ENCODE assay signal across 9 cellular contexts in the genomic region with DNA sequence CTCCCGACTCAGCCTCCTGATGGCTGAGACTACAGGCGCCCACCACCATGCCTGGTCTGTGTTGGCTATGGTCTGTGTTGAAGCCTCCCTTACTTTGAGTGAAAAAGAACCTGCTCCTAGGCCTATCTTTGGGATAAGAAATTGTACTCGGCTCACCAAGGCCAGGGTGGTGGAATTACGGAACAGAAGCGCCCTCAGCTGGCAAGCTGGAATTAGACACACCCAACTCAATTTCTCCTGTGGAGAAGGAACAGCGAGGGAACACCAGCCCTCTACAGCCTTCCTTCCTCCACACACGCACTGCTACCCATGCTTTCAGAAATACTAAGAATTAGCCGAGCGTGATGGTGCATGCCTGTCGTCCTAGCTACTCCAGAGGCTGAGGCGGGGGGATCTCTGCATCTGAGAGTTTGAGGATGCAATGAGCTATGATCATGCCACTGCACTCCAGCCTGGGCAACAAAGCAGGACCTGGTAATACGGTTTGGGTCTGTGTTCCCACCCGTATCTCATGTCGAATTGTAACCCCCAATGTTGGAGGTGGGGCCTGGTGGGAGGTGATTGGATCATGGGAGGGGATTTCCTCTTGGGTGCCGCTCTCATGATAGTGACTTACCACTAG. TPM values are rescaled to one million over a fixed set of nuclear protein-coding genes. Genes with fewer than 3 reads are reported as not detected.
A peak's percentile ranks its signal among the peaks of the same experiment; 100 is the strongest.
DNase-seq lines count a peak whose midpoint lies in the region; ATAC-seq, FAIRE-seq and TF ChIP-seq lines count a peak whose summit lies in the region.
"Had no signal": no experiment of that assay in that cellular context is flagged by ENCODE, and none has a peak within 500 bp of the region (broad histone marks: within the 10 kb centered on the region; RNA-seq: fewer than 3 reads in every experiment).

No MANE protein-coding gene starts in this region.

- POLR2A ChIA-PET in CD8-positive, alpha-beta memory T cell (lab: Charles Lee): no interaction called here

- no peaks in the 10 kb centered on the region for H3K4me1 Mint-ChIP-seq in CD8-positive, alpha-beta memory T cell
- H3K4me1 Mint-ChIP-seq: CD4-positive, CD25-positive, alpha-beta regulatory T cell had no signal

- H3K27me3 ChIP-seq in WERI-Rb-1 (ENCODE audit: insufficient read depth, low read depth, severe bottlenecking): no peaks in the 10 kb centered on the region
- H3K27me3 ChIP-seq in keratinocyte (ENCODE audit: control insufficient read depth, extremely low read depth, insufficient read depth, low read length): no peaks in the 10 kb centered on the region
- H3K27me3 ChIP-seq in CD8-positive, alpha-beta memory T cell (ENCODE audit: insufficient read depth, low read length, poor library complexity, severe bottlenecking): no peaks in the 10 kb centered on the region
- no peaks in the 10 kb centered on the region for H3K27me3 ChIP-seq in right atrium auricular region

- H4K20me1 ChIP-seq in keratinocyte (ENCODE audit: control insufficient read depth, extremely low read depth, insufficient read depth, low read length): no peaks in the 10 kb centered on the region

- no peaks in the 10 kb centered on the region for H3K79me2 ChIP-seq in keratinocyte (ENCODE audit: control insufficient read depth, insufficient read depth, low read length)

- no peak for ATAC-seq in GM19452 (IDR thresholded peaks at IDR 0.05; ENCODE audit: unreplicated experiment)

- H3K4me3 ChIP-seq in WERI-Rb-1 (ENCODE audit: low read depth, low read length): no peak overlapping the region
- H3K4me3 ChIP-seq in keratinocyte (ENCODE audit: control insufficient read depth in 2 of 3, extremely low read depth in 1 of 3, insufficient read depth in 2 of 3, low read depth in 1 of 3, low read length in 3 of 3): no peak overlapping the region
- no peak overlapping the region for H3K4me3 ChIP-seq in CD8-positive, alpha-beta memory T cell (ENCODE audit: low read length)
- no peak overlapping the region for H3K4me3 ChIP-seq in right atrium auricular region

- DNase-seq in NCI-H2081 (lab: John Stamatoyannopoulos, UW) (peak; percentile 8 to 18), NCI-H2081 treated with DMSO at 0.1 percent for 48 hours (lab: John Stamatoyannopoulos, UW) (no peak), LHCN-M2 (ENCODE audit: low read depth) (peak; percentile 11), WERI-Rb-1 (peak; percentile 71), keratinocyte (ENCODE audit: low read depth, low spot score) (no peak), right atrium auricular region (ENCODE audit: low spot score) (no peak)
- no peak for DNase-seq in CD8-positive, alpha-beta memory T cell
- DNase-seq: CD4-positive, CD25-positive, alpha-beta regulatory T cell had no signal

- H3K9ac ChIP-seq in keratinocyte (ENCODE audit: control insufficient read depth, extremely low read depth, insufficient read depth, low read length): no peak overlapping the region

- dilution Hi-C loops in keratinocyte (cut with MboI; ENCODE audit: extremely low pct_ligation_motif_present, low sequenced_read_pairs): loop anchor here (25.0 kb wide), 1 partner anchor 437 kb away; no protein-coding TSS in a partner anchor

- H3K9me1 ChIP-seq in keratinocyte (ENCODE audit: control insufficient read depth, extremely low read depth, insufficient read depth, low read length): no peaks in the 10 kb centered on the region

- H3K4me1 ChIP-seq in keratinocyte (ENCODE audit: control insufficient read depth, extremely low read depth, insufficient read depth, low read length): no peaks in the 10 kb centered on the region
- H3K4me1 ChIP-seq in CD8-positive, alpha-beta memory T cell (ENCODE audit: insufficient read depth, low read length): no peaks in the 10 kb centered on the region
- no peaks in the 10 kb centered on the region for H3K4me1 ChIP-seq in right atrium auricular region

- no peak overlapping the region for H3K4me3 Mint-ChIP-seq in CD8-positive, alpha-beta memory T cell
- H3K4me3 Mint-ChIP-seq: CD4-positive, CD25-positive, alpha-beta regulatory T cell had no signal

- H3K36me3 Mint-ChIP-seq in CD8-positive, alpha-beta memory T cell: no peaks in the 10 kb centered on the region
- H3K36me3 Mint-ChIP-seq: CD4-positive, CD25-positive, alpha-beta regulatory T cell had no signal

- H2AFZ ChIP-seq in keratinocyte (ENCODE audit: control insufficient read depth, low read length): no peak overlapping the region

- H3K27ac ChIP-seq in WERI-Rb-1: no peak overlapping the region
- H3K27ac ChIP-seq in keratinocyte (ENCODE audit: control insufficient read depth, insufficient read depth, low read length): no peak overlapping the region
- H3K27ac ChIP-seq in CD8-positive, alpha-beta memory T cell (ENCODE audit: low read depth, low read length): no peak overlapping the region
- H3K27ac ChIP-seq in right atrium auricular region: no peak overlapping the region

- H3K9me3 ChIP-seq in WERI-Rb-1 (ENCODE audit: severe bottlenecking): no peaks in the 10 kb centered on the region
- no peaks in the 10 kb centered on the region for H3K9me3 ChIP-seq in keratinocyte (ENCODE audit: control insufficient read depth, low read depth, low read length)
- H3K9me3 ChIP-seq in CD8-positive, alpha-beta memory T cell (ENCODE audit: low read length): no peaks in the 10 kb centered on the region
- no peaks in the 10 kb centered on the region for H3K9me3 ChIP-seq in right atrium auricular region

- H3K36me3 ChIP-seq in WERI-Rb-1 (no peaks in the 10 kb centered on the region), keratinocyte (ENCODE audit: control insufficient read depth in 2 of 2, extremely low read depth in 1 of 2, insufficient read depth in 2 of 2, low read length in 2 of 2) (no peaks in the 10 kb centered on the region), right atrium auricular region (no peaks in the 10 kb centered on the region)
- H3K36me3 ChIP-seq in CD8-positive, alpha-beta memory T cell (ENCODE audit: insufficient read depth, low read length): no peaks in the 10 kb centered on the region

- TF ChIP-seq CTCF in WERI-Rb-1 (IDR thresholded peaks at IDR 0.05; ENCODE audit: low read depth, low read length) (peak; percentile 90), keratinocyte (optimal IDR thresholded peaks at IDR 0.05 in 1 of 3, IDR thresholded peaks at IDR 0.05 in 1 of 3, conservative IDR thresholded peaks at IDR 0.05 in 1 of 3; ENCODE audit: extremely low read depth in 1 of 3, insufficient read depth in 2 of 3, low read length in 3 of 3) (peak; percentile 48 to 76 (median 75)), right atrium auricular region (IDR thresholded peaks at IDR 0.05) (peak in 1 of 2 donors; percentile 57)

- no peak for FAIRE-seq in keratinocyte (lab: Jason Lieb, UNC)

- no peak overlapping the region for H3K4me2 ChIP-seq in keratinocyte (ENCODE audit: control insufficient read depth, extremely low read depth, insufficient read depth, low read depth, low read length)

- no peaks in the 10 kb centered on the region for H3K9me3 Mint-ChIP-seq in CD8-positive, alpha-beta memory T cell
- H3K9me3 Mint-ChIP-seq: CD4-positive, CD25-positive, alpha-beta regulatory T cell had no signal

- peaks cover 8 to 22% of the 10 kb centered on the region in 2 donors for H3K27me3 Mint-ChIP-seq in CD8-positive, alpha-beta memory T cell

- CTCF ChIA-PET in CD8-positive, alpha-beta memory T cell (lab: Charles Lee): no interaction called here

- no peak overlapping the region for H3K27ac Mint-ChIP-seq in CD8-positive, alpha-beta memory T cell
- H3K27ac Mint-ChIP-seq: CD4-positive, CD25-positive, alpha-beta regulatory T cell had no signal

RNA-seq across cellular contexts. Expression of a gene that starts 40.1 kb away (rescaled TPM):
- 26.0 and 35.3 TPM in 2 replicates for total RNA-seq in LHCN-M2 (2014; rRNA removed)
- 7.8 TPM for polyA plus RNA-seq in LHCN-M2 (2012)
- 20.0 to 32.1 TPM (median 21.3 TPM) in 3 replicates for polyA plus RNA-seq in keratinocyte
- polyA plus RNA-seq in keratinocyte (2011; ENCODE audit: low read depth): 156 TPM
- polyA plus RNA-seq in keratinocyte (2011; cell fraction: cytosol; rRNA removed): 7.8 and 16.3 TPM in 2 replicates
- polyA plus RNA-seq in keratinocyte (2011; cell fraction: nucleus; rRNA removed): 41.0 and 54.0 TPM in 2 replicates
- 21.7 and 47.4 TPM in 2 replicates for polyA plus RNA-seq in keratinocyte (2012; ENCODE audit: low replicate concordance)
- 12.2 to 40.8 TPM (median 25.1 TPM) in 3 replicates for polyA minus RNA-seq in keratinocyte
- polyA minus RNA-seq in keratinocyte (2011; cell fraction: cytosol; rRNA and poly(A)+ RNA removed): 14.6 TPM
- 34.0 and 75.0 TPM in 2 replicates for polyA minus RNA-seq in keratinocyte (2011; cell fraction: nucleus; rRNA and poly(A)+ RNA removed)
- 10 to 100 TPM; 61.9 to 66.0 TPM for total RNA-seq in CD8-positive, alpha-beta memory T cell
- 27.2 TPM for polyA plus RNA-seq in CD8-positive, alpha-beta memory T cell
- 10 to 100 TPM; 18.7 to 25.8 TPM for total RNA-seq in right atrium auricular region

Comparison
In these comparisons a context has a peak if more than half of its experiments do, and no peak if none do; other contexts are left out.
1. DNase-seq: peak in NCI-H2081 (2 of 2), LHCN-M2 (single experiment) and WERI-Rb-1 (single experiment); none in NCI-H2081 treated with DMSO at 0.1 percent for 48 hours (single experiment), keratinocyte (single experiment), CD8-positive, alpha-beta memory T cell (0 of 5) and right atrium auricular region (single experiment).